1 cellular context compared by ENCODE assay signal in the genomic region with DNA sequence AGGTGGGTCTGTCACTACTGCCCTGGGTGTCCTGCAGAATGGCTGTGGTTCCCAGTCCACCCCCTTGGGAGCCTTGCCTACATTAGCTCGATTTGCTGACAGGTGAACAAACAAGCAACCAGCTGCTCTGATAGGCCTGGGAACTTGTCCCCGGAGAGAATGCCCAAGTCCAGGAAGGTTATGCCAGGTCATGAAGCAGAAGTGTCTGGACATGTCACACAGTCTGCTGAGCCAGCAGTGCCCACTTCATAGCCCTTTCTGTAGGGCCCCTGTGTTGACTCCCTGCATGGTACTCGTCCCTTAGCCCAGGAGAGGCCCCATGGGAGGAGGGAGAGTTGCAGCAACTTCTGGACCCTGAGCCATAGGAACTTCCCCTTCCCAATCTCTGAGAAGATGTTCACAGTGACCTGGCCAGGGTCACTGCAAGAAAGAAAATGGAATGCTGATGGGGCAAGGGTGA.
TF ChIP-seq lines count a peak whose summit lies in the region.

No MANE protein-coding gene starts in this region.

TF ChIP-seq in HepG2, 621 proteins besides CTCF, POLR2A, EP300 and RAD21 (continued from another document and continues in another):
- no peak for TF ChIP-seq KLF13 (CRISPR knock-in tag; IDR thresholded peaks at IDR 0.05)
- no peak for TF ChIP-seq ONECUT2 (CRISPR knock-in tag; IDR thresholded peaks at IDR 0.05)
- no peak for TF ChIP-seq ZNF335 (CRISPR knock-in tag; IDR thresholded peaks at IDR 0.05)
- TF ChIP-seq ZNF224 (CRISPR knock-in tag; IDR thresholded peaks at IDR 0.05), result no peak
- TF ChIP-seq, protein P1, sequence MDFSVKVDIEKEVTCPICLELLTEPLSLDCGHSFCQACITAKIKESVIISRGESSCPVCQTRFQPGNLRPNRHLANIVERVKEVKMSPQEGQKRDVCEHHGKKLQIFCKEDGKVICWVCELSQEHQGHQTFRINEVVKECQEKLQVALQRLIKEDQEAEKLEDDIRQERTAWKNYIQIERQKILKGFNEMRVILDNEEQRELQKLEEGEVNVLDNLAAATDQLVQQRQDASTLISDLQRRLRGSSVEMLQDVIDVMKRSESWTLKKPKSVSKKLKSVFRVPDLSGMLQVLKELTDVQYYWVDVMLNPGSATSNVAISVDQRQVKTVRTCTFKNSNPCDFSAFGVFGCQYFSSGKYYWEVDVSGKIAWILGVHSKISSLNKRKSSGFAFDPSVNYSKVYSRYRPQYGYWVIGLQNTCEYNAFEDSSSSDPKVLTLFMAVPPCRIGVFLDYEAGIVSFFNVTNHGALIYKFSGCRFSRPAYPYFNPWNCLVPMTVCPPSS (IDR thresholded peaks at IDR 0.05), result no peak
- TF ChIP-seq, protein P2, sequence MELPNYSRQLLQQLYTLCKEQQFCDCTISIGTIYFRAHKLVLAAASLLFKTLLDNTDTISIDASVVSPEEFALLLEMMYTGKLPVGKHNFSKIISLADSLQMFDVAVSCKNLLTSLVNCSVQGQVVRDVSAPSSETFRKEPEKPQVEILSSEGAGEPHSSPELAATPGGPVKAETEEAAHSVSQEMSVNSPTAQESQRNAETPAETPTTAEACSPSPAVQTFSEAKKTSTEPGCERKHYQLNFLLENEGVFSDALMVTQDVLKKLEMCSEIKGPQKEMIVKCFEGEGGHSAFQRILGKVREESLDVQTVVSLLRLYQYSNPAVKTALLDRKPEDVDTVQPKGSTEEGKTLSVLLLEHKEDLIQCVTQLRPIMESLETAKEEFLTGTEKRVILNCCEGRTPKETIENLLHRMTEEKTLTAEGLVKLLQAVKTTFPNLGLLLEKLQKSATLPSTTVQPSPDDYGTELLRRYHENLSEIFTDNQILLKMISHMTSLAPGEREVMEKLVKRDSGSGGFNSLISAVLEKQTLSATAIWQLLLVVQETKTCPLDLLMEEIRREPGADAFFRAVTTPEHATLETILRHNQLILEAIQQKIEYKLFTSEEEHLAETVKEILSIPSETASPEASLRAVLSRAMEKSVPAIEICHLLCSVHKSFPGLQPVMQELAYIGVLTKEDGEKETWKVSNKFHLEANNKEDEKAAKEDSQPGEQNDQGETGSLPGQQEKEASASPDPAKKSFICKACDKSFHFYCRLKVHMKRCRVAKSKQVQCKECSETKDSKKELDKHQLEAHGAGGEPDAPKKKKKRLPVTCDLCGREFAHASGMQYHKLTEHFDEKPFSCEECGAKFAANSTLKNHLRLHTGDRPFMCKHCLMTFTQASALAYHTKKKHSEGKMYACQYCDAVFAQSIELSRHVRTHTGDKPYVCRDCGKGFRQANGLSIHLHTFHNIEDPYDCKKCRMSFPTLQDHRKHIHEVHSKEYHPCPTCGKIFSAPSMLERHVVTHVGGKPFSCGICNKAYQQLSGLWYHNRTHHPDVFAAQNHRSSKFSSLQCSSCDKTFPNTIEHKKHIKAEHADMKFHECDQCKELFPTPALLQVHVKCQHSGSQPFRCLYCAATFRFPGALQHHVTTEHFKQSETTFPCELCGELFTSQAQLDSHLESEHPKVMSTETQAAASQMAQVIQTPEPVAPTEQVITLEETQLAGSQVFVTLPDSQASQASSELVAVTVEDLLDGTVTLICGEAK (IDR thresholded peaks at IDR 0.05), result no peak
- TF ChIP-seq, protein P2 (CRISPR knock-in tag; IDR thresholded peaks at IDR 0.05), result no peak
- TF ChIP-seq NFATC3 (CRISPR knock-in tag; IDR thresholded peaks at IDR 0.05), result no peak
- TF ChIP-seq NR3C1 (CRISPR knock-in tag; IDR thresholded peaks at IDR 0.05), result no peak
- TF ChIP-seq, protein P3, sequence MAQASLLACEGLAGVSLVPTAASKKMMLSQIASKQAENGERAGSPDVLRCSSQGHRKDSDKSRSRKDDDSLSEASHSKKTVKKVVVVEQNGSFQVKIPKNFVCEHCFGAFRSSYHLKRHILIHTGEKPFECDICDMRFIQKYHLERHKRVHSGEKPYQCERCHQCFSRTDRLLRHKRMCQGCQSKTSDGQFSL (CRISPR knock-in tag; IDR thresholded peaks at IDR 0.05), result no peak
- no peak for TF ChIP-seq REL (CRISPR knock-in tag; conservative IDR thresholded peaks at IDR 0.05)
- TF ChIP-seq ZNF326 (CRISPR knock-in tag; IDR thresholded peaks at IDR 0.05; ENCODE audit: borderline replicate concordance), result no peak
- TF ChIP-seq, protein P4, sequence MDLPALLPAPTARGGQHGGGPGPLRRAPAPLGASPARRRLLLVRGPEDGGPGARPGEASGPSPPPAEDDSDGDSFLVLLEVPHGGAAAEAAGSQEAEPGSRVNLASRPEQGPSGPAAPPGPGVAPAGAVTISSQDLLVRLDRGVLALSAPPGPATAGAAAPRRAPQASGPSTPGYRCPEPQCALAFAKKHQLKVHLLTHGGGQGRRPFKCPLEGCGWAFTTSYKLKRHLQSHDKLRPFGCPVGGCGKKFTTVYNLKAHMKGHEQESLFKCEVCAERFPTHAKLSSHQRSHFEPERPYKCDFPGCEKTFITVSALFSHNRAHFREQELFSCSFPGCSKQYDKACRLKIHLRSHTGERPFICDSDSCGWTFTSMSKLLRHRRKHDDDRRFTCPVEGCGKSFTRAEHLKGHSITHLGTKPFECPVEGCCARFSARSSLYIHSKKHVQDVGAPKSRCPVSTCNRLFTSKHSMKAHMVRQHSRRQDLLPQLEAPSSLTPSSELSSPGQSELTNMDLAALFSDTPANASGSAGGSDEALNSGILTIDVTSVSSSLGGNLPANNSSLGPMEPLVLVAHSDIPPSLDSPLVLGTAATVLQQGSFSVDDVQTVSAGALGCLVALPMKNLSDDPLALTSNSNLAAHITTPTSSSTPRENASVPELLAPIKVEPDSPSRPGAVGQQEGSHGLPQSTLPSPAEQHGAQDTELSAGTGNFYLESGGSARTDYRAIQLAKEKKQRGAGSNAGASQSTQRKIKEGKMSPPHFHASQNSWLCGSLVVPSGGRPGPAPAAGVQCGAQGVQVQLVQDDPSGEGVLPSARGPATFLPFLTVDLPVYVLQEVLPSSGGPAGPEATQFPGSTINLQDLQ (CRISPR knock-in tag; IDR thresholded peaks at IDR 0.05), result no peak
- no peak for TF ChIP-seq ZNF567 (CRISPR knock-in tag; IDR thresholded peaks at IDR 0.05; ENCODE audit: borderline replicate concordance)
- TF ChIP-seq BORCS8-MEF2B (CRISPR knock-in tag; IDR thresholded peaks at IDR 0.05), result no peak
- TF ChIP-seq SP4 (CRISPR knock-in tag; IDR thresholded peaks at IDR 0.05), result no peak
- TF ChIP-seq ZNF124 (CRISPR knock-in tag; IDR thresholded peaks at IDR 0.05), result 0 out of 2 replicates have a peak, but pooled peaks have one; percentile 15
- no peak for TF ChIP-seq ZNF569 (CRISPR knock-in tag; IDR thresholded peaks at IDR 0.05; ENCODE audit: borderline replicate concordance)
- TF ChIP-seq, protein P5, sequence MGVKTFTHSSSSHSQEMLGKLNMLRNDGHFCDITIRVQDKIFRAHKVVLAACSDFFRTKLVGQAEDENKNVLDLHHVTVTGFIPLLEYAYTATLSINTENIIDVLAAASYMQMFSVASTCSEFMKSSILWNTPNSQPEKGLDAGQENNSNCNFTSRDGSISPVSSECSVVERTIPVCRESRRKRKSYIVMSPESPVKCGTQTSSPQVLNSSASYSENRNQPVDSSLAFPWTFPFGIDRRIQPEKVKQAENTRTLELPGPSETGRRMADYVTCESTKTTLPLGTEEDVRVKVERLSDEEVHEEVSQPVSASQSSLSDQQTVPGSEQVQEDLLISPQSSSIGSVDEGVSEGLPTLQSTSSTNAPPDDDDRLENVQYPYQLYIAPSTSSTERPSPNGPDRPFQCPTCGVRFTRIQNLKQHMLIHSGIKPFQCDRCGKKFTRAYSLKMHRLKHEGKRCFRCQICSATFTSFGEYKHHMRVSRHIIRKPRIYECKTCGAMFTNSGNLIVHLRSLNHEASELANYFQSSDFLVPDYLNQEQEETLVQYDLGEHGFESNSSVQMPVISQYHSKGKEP (CRISPR knock-in tag; IDR thresholded peaks at IDR 0.05), result no peak
- TF ChIP-seq, protein P6, sequence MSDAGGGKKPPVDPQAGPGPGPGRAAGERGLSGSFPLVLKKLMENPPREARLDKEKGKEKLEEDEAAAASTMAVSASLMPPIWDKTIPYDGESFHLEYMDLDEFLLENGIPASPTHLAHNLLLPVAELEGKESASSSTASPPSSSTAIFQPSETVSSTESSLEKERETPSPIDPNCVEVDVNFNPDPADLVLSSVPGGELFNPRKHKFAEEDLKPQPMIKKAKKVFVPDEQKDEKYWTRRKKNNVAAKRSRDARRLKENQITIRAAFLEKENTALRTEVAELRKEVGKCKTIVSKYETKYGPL (CRISPR knock-in tag; IDR thresholded peaks at IDR 0.05), result no peak
- TF ChIP-seq HHEX (CRISPR knock-in tag; IDR thresholded peaks at IDR 0.05), result no peak
- no peak for TF ChIP-seq SNRNP70 (IDR thresholded peaks at IDR 0.05; ENCODE audit: low read depth, low read length)
- TF ChIP-seq SIX1 (CRISPR knock-in tag; IDR thresholded peaks at IDR 0.05; ENCODE audit: borderline replicate concordance), result no peak
- TF ChIP-seq ZBTB7A (CRISPR knock-in tag; IDR thresholded peaks at IDR 0.05), result no peak
- no peak for TF ChIP-seq AGO2 (optimal IDR thresholded peaks at IDR 0.05; ENCODE audit: low read depth, low read length)
- TF ChIP-seq, protein P7, sequence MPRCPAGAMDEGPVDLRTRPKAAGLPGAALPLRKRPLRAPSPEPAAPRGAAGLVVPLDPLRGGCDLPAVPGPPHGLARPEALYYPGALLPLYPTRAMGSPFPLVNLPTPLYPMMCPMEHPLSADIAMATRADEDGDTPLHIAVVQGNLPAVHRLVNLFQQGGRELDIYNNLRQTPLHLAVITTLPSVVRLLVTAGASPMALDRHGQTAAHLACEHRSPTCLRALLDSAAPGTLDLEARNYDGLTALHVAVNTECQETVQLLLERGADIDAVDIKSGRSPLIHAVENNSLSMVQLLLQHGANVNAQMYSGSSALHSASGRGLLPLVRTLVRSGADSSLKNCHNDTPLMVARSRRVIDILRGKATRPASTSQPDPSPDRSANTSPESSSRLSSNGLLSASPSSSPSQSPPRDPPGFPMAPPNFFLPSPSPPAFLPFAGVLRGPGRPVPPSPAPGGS (CRISPR knock-in tag; IDR thresholded peaks at IDR 0.05), result 0 out of 2 replicates have a peak, but pooled peaks have one; percentile 33
- TF ChIP-seq ZNF17 (CRISPR knock-in tag; IDR thresholded peaks at IDR 0.05), result no peak
- no peak for TF ChIP-seq FOXP1 (IDR thresholded peaks at IDR 0.05)
- 0 out of 2 replicates have a peak, but pooled peaks have one; percentile 14 for TF ChIP-seq FOXP1 (CRISPR knock-in tag; IDR thresholded peaks at IDR 0.05)
- no peak for TF ChIP-seq TMF1 (CRISPR knock-in tag; IDR thresholded peaks at IDR 0.05; ENCODE audit: low read depth)
- no peak for TF ChIP-seq XBP1 (CRISPR knock-in tag; IDR thresholded peaks at IDR 0.05)
- TF ChIP-seq AHR (CRISPR knock-in tag; IDR thresholded peaks at IDR 0.05), result no peak
- no peak for TF ChIP-seq SNAPC2 (CRISPR knock-in tag; IDR thresholded peaks at IDR 0.05)
- TF ChIP-seq HNRNPL (IDR thresholded peaks at IDR 0.05; ENCODE audit: low read depth, low read length), result no peak
- TF ChIP-seq ZMAT3 (CRISPR knock-in tag; conservative IDR thresholded peaks at IDR 0.05), result no peak
- no peak for TF ChIP-seq DNMT1 (CRISPR knock-in tag; IDR thresholded peaks at IDR 0.05)
- no peak for TF ChIP-seq ZNF329 (CRISPR knock-in tag; IDR thresholded peaks at IDR 0.05; ENCODE audit: low read depth)
- TF ChIP-seq NFYC (CRISPR knock-in tag; IDR thresholded peaks at IDR 0.05), result no peak
- no peak for TF ChIP-seq ZNF136 (CRISPR knock-in tag; IDR thresholded peaks at IDR 0.05; ENCODE audit: low read depth)
- TF ChIP-seq, protein P8, sequence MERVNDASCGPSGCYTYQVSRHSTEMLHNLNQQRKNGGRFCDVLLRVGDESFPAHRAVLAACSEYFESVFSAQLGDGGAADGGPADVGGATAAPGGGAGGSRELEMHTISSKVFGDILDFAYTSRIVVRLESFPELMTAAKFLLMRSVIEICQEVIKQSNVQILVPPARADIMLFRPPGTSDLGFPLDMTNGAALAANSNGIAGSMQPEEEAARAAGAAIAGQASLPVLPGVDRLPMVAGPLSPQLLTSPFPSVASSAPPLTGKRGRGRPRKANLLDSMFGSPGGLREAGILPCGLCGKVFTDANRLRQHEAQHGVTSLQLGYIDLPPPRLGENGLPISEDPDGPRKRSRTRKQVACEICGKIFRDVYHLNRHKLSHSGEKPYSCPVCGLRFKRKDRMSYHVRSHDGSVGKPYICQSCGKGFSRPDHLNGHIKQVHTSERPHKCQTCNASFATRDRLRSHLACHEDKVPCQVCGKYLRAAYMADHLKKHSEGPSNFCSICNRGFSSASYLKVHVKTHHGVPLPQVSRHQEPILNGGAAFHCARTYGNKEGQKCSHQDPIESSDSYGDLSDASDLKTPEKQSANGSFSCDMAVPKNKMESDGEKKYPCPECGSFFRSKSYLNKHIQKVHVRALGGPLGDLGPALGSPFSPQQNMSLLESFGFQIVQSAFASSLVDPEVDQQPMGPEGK (CRISPR knock-in tag; IDR thresholded peaks at IDR 0.05), result peak; percentile 28; the same call in 1 of the 2 replicates
- no peak for TF ChIP-seq PRPF4 (IDR thresholded peaks at IDR 0.05; ENCODE audit: low read depth, low read length, poor library complexity, severe bottlenecking)
- TF ChIP-seq ATM (IDR thresholded peaks at IDR 0.05; ENCODE audit: borderline replicate concordance), result no peak
- TF ChIP-seq SOX5 (CRISPR knock-in tag; IDR thresholded peaks at IDR 0.05; ENCODE audit: borderline replicate concordance), result no peak
- no peak for TF ChIP-seq ZEB1 (IDR thresholded peaks at IDR 0.05; ENCODE audit: insufficient replicate concordance, low read depth)
- TF ChIP-seq ZNF3 (CRISPR knock-in tag; IDR thresholded peaks at IDR 0.05), result no peak
- no peak for TF ChIP-seq ZSCAN25 (CRISPR knock-in tag; IDR thresholded peaks at IDR 0.05)
- TF ChIP-seq GLI4 (CRISPR knock-in tag; IDR thresholded peaks at IDR 0.05; ENCODE audit: borderline replicate concordance), result no peak
- no peak for TF ChIP-seq ZNF678 (CRISPR knock-in tag; IDR thresholded peaks at IDR 0.05)
- TF ChIP-seq ZNF768 (CRISPR knock-in tag; IDR thresholded peaks at IDR 0.05), result peak; percentile 60; the same call in 1 of the 2 replicates
- TF ChIP-seq ZFP36L1 (CRISPR knock-in tag; IDR thresholded peaks at IDR 0.05), result no peak
- TF ChIP-seq ARNT2 (CRISPR knock-in tag; IDR thresholded peaks at IDR 0.05; ENCODE audit: low read depth), result no peak
